Comparison of ENCODE assay signal across 18 cellular contexts in the genomic region with DNA sequence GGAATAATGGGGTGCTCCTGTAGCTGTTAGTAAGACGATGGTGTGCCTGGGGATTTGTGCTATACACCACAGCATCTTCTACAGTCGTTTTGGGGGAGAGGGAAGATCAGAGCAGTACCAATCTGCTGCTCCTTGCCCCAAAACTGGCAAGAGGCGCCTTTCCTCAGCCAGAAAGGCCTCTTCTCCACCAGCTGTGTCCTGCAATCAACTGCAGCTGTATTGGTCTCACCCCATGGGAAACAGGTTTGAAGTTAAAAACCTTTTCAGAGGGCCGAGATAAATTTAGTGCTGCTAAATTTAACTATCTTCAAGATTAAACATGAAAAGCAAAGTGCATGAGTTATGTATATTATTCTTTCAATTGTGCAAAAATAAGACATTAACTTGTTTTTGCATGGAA. TPM values are rescaled to one million over a fixed set of nuclear protein-coding genes. Genes with fewer than 3 reads are reported as not detected.
DNase-seq lines count a peak whose midpoint lies in the region; ATAC-seq and TF ChIP-seq lines count a peak whose summit lies in the region.
"Had no signal": no experiment of that assay in that cellular context is flagged by ENCODE, and none has a peak within 500 bp of the region (broad histone marks: within the 10 kb centered on the region; RNA-seq: fewer than 3 reads in every experiment).

No MANE protein-coding gene starts in this region.

- TF ChIP-seq CTCF in type B pancreatic cell (conservative IDR thresholded peaks at IDR 0.05) (no peak), suprapubic skin (IDR thresholded peaks at IDR 0.05) (no peak)

- no peak for TF ChIP-seq EP300 in suprapubic skin (IDR thresholded peaks at IDR 0.05)

- no peak for ATAC-seq in activated naive CD4-positive, alpha-beta T cell treated with anti-CD3 and anti-CD28 coated beads, Interleukin-2, amount 50 U/mL, for 72 hours
- ATAC-seq: K562, PC-3 had no signal

- no peaks in the 10 kb centered on the region for H3K27me3 ChIP-seq in suprapubic skin
- H3K27me3 ChIP-seq: ascending aorta, colonic mucosa had no signal

- peak overlapping the region; percentile 55 for H3K4me3 Mint-ChIP-seq in activated naive CD4-positive, alpha-beta T cell treated with anti-CD3 and anti-CD28 coated beads, Interleukin-2, amount 50 U/mL, for 24 hours
- H3K4me3 Mint-ChIP-seq in type B pancreatic cell: peak overlapping the region; percentile 70

- H3K36me3 ChIP-seq in suprapubic skin: no peaks in the 10 kb centered on the region
- H3K36me3 ChIP-seq: ascending aorta, colonic mucosa had no signal

- H3K27ac ChIP-seq in suprapubic skin: no peak overlapping the region
- H3K27ac ChIP-seq: epithelial cell of prostate had no signal

- peaks cover 17% of the 10 kb centered on the region for H3K4me1 Mint-ChIP-seq in activated naive CD4-positive, alpha-beta T cell treated with anti-CD3 and anti-CD28 coated beads, Interleukin-2, amount 50 U/mL, for 24 hours
- peaks cover 23% of the 10 kb centered on the region for H3K4me1 Mint-ChIP-seq in type B pancreatic cell (ENCODE audit: unreplicated experiment)

- peaks cover 23% of the 10 kb centered on the region for H3K4me1 ChIP-seq in suprapubic skin
- H3K4me1 ChIP-seq: colonic mucosa had no signal

- H3K36me3 Mint-ChIP-seq in activated naive CD4-positive, alpha-beta T cell treated with anti-CD3 and anti-CD28 coated beads, Interleukin-2, amount 50 U/mL, for 24 hours: no peaks in the 10 kb centered on the region
- peaks cover 0 to 11% of the 10 kb centered on the region in 2 donors for H3K36me3 Mint-ChIP-seq in activated naive CD4-positive, alpha-beta T cell treated with anti-CD3 and anti-CD28 coated beads, Interleukin-2, amount 50 U/mL, for 72 hours
- H3K36me3 Mint-ChIP-seq in type B pancreatic cell: no peaks in the 10 kb centered on the region

- H3K27ac Mint-ChIP-seq in activated naive CD4-positive, alpha-beta T cell treated with anti-CD3 and anti-CD28 coated beads, Interleukin-2, amount 50 U/mL, for 24 hours: peak overlapping the region; percentile 23
- H3K27ac Mint-ChIP-seq in activated naive CD4-positive, alpha-beta T cell treated with anti-CD3 and anti-CD28 coated beads, Interleukin-2, amount 50 U/mL, for 72 hours: no peak overlapping the region
- peak overlapping the region; percentile 23 for H3K27ac Mint-ChIP-seq in type B pancreatic cell
- H3K27ac Mint-ChIP-seq: H9 had no signal

- H3K4me3 ChIP-seq in suprapubic skin: no peak overlapping the region
- H3K4me3 ChIP-seq: colonic mucosa, K562 had no signal

- H3K9me3 ChIP-seq in suprapubic skin: no peaks in the 10 kb centered on the region
- H3K9me3 ChIP-seq: ascending aorta, colonic mucosa had no signal

- DNase-seq in activated naive CD4-positive, alpha-beta T cell treated with anti-CD3 and anti-CD28 coated beads, Interleukin-2, amount 50 U/mL, for 72 hours (ENCODE audit: low spot score in 2 of 2): no peak
- DNase-seq in MV-4-11 (lab: John Stamatoyannopoulos, UW) (peak; percentile 27), cerebellar cortex (ENCODE audit: low spot score) (peak; percentile 5), type B pancreatic cell (ENCODE audit: extremely low spot score, unreplicated experiment) (no peak), NOMO-1 (lab: John Stamatoyannopoulos, UW; ENCODE audit: unreplicated experiment in 2 of 2) (no peak), suprapubic skin (ENCODE audit: low spot score in 2 of 2) (no peak), DMS153 (lab: John Stamatoyannopoulos, UW) (no peak)
- DNase-seq: colonic mucosa; H9; mammary epithelial cell; NCI-H146; occipital lobe; PC-3; stimulated activated CD4-positive, alpha-beta T cell treated with anti-CD3 and anti-CD28 coated beads, Interleukin-4, amount 100 ng/mL, for 24 hours had no signal

- WGBS in suprapubic skin: 64% methylated on average over 4 of the region's 4 CpGs

- TF ChIP-seq POLR2A in suprapubic skin (IDR thresholded peaks at IDR 0.05): no peak

- H3K27me3 Mint-ChIP-seq in activated naive CD4-positive, alpha-beta T cell treated with anti-CD3 and anti-CD28 coated beads, Interleukin-2, amount 50 U/mL, for 24 hours: no peaks in the 10 kb centered on the region
- H3K27me3 Mint-ChIP-seq in type B pancreatic cell: no peaks in the 10 kb centered on the region

- no peaks in the 10 kb centered on the region for H3K9me3 Mint-ChIP-seq in activated naive CD4-positive, alpha-beta T cell treated with anti-CD3 and anti-CD28 coated beads, Interleukin-2, amount 50 U/mL, for 24 hours
- no peaks in the 10 kb centered on the region for H3K9me3 Mint-ChIP-seq in activated naive CD4-positive, alpha-beta T cell treated with anti-CD3 and anti-CD28 coated beads, Interleukin-2, amount 50 U/mL, for 72 hours
- no peaks in the 10 kb centered on the region for H3K9me3 Mint-ChIP-seq in type B pancreatic cell
- H3K9me3 Mint-ChIP-seq: H9 had no signal

RNA-seq across cellular contexts. Expression of a gene that starts 1.2 kb away (rescaled TPM):
- 10 to 100 TPM; 39.2 to 65.0 TPM for total RNA-seq in activated naive CD4-positive, alpha-beta T cell treated with anti-CD3 and anti-CD28 coated beads, Interleukin-2, amount 50 U/mL, for 72 hours
- total RNA-seq in type B pancreatic cell (ENCODE audit: low replicate concordance) (25.0 and 37.8 TPM in 2 replicates), suprapubic skin (10 to 100 TPM; 11.0 to 39.9 (median 21.7) TPM)

Comparison
In these comparisons a context has a peak if more than half of its experiments do, and no peak if none do; other contexts are left out.
1. H3K27ac Mint-ChIP-seq: peak in activated naive CD4-positive, alpha-beta T cell treated with anti-CD3 and anti-CD28 coated beads, Interleukin-2, amount 50 U/mL, for 24 hours (single experiment) and type B pancreatic cell (single experiment); none in activated naive CD4-positive, alpha-beta T cell treated with anti-CD3 and anti-CD28 coated beads, Interleukin-2, amount 50 U/mL, for 72 hours (0 of 2).
2. DNase-seq: peak in MV-4-11 (single experiment) and cerebellar cortex (single experiment); none in activated naive CD4-positive, alpha-beta T cell treated with anti-CD3 and anti-CD28 coated beads, Interleukin-2, amount 50 U/mL, for 72 hours (0 of 2), type B pancreatic cell (single experiment), NOMO-1 (0 of 2), suprapubic skin (0 of 2) and DMS153 (single experiment).